ENCODE assay signal across 1 cellular context in the genomic region with DNA sequence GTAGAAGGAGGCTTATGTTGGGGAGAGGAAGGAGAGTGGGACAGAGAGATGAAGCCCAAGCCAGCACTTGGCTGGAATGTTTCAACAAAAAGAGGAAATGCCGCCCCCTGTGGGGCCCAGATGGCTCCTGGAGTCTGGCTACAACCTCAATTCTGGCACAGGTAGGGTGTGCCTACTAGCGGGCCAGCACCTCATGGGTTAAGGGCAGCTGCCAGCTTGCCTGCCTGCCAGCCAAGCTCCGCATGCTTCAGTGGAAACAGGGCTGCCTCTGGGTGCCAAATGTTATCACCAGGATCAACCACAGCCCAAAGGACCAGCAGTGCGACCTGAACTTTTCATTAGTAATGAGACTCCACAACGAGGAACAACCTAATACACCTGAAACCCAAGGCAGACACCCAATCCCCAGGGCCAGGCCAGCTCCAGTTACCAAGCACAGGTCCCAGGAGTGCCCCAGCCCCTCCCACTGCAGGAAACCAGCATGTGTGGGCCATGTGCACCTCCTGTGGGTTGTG.
TF ChIP-seq lines count a peak whose summit lies in the region.

No MANE protein-coding gene starts in this region.

TF ChIP-seq in IMR-90, 13 proteins besides CTCF, POLR2A, EP300 and RAD21:
- no peak for TF ChIP-seq RFX5 (IDR thresholded peaks at IDR 0.05; ENCODE audit: low read depth, low read length)
- TF ChIP-seq RCOR1 (IDR thresholded peaks at IDR 0.05; ENCODE audit: insufficient replicate concordance, low read length), result no peak
- no peak for TF ChIP-seq FOS (IDR thresholded peaks at IDR 0.05; ENCODE audit: low read depth, low read length)
- no peak for TF ChIP-seq SMC3 (IDR thresholded peaks at IDR 0.05; ENCODE audit: low read depth, low read length)
- TF ChIP-seq BHLHE40 (IDR thresholded peaks at IDR 0.05; ENCODE audit: low read depth, low read length), result no peak
- TF ChIP-seq CHD1 (IDR thresholded peaks at IDR 0.05; ENCODE audit: low read depth, low read length), result no peak
TF ChIP-seq in IMR-90: peak in this region for 0.
